ENCODE assay signal across 8 cellular contexts in the genomic region with DNA sequence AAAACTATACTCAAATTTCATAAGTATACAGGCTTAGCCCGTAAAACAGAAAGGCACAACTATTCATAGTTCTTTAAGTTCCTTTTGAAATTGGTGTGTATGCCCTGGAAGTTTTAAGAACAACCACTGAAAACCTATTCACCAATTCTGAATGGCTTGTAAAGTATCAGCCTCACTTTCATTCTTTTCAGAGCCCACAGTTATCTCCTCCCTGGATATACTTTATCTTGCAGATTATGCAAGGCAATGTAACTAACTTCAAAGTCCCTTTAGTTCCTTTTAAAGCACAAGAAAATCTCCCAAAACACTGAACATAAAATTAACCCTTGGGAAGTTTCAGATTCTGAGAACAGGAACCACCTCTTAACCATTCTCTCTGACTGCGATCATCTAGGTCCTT. TPM values are rescaled to one million over a fixed set of nuclear protein-coding genes. Genes with fewer than 3 reads are reported as not detected.
A peak's percentile ranks its signal among the peaks of the same experiment; 100 is the strongest.
DNase-seq lines count a peak whose midpoint lies in the region; ATAC-seq and TF ChIP-seq lines count a peak whose summit lies in the region.

No MANE protein-coding gene starts in this region.

- no peaks in the 10 kb centered on the region for H3K9me3 ChIP-seq in ES-I3 (ENCODE audit: control insufficient read depth, insufficient read depth, low read length)
- no peaks in the 10 kb centered on the region for H3K9me3 ChIP-seq in Peyer's patch
- no peaks in the 10 kb centered on the region for H3K9me3 ChIP-seq in esophagus squamous epithelium

- no peaks in the 10 kb centered on the region for H3K36me3 ChIP-seq in ES-I3 (ENCODE audit: insufficient read depth, low read length)
- H3K36me3 ChIP-seq in Peyer's patch: no peaks in the 10 kb centered on the region
- H3K36me3 ChIP-seq in esophagus squamous epithelium: no peaks in the 10 kb centered on the region

- intact Hi-C loops in esophagus squamous epithelium (cut with DNase I): no loop called here

- H3K4me1 Mint-ChIP-seq in progenitor cell of endocrine pancreas (ENCODE audit: low read depth): peaks cover 43% of the 10 kb centered on the region

- no peaks in the 10 kb centered on the region for H3K27me3 Mint-ChIP-seq in progenitor cell of endocrine pancreas

- TF ChIP-seq POLR2A in Peyer's patch (IDR thresholded peaks at IDR 0.05): no peak
- TF ChIP-seq POLR2A in esophagus squamous epithelium (IDR thresholded peaks at IDR 0.05): no peak

- no peaks in the 10 kb centered on the region for H3K27me3 ChIP-seq in Peyer's patch
- no peaks in the 10 kb centered on the region for H3K27me3 ChIP-seq in esophagus squamous epithelium

- DNase-seq in Peyer's patch (no peak), esophagus squamous epithelium (lab: John Stamatoyannopoulos, UW) (no peak), progenitor cell of endocrine pancreas (ENCODE audit: low spot score, unreplicated experiment) (no peak), amygdala (lab: John Stamatoyannopoulos, UW) (no peak), NCI-H2107 treated with DMSO at 0.1 percent for 48 hours (lab: John Stamatoyannopoulos, UW; ENCODE audit: unreplicated experiment) (no peak)

- TF ChIP-seq CTCF in Peyer's patch (IDR thresholded peaks at IDR 0.05) (no peak), esophagus squamous epithelium (IDR thresholded peaks at IDR 0.05) (no peak), progenitor cell of endocrine pancreas (IDR thresholded peaks at IDR 0.05; ENCODE audit: unreplicated experiment) (no peak)

- no peaks in the 10 kb centered on the region for H3K9me3 Mint-ChIP-seq in progenitor cell of endocrine pancreas (ENCODE audit: low read depth)

- H3K27ac Mint-ChIP-seq in progenitor cell of endocrine pancreas: peak overlapping the region; percentile 95

- H3K4me3 Mint-ChIP-seq in progenitor cell of endocrine pancreas (ENCODE audit: low read depth): peak overlapping the region; percentile 97

- no peak for ATAC-seq in GM18907 (IDR thresholded peaks at IDR 0.05; ENCODE audit: unreplicated experiment)
- no peak for ATAC-seq in GM19351 (IDR thresholded peaks at IDR 0.05; ENCODE audit: unreplicated experiment)

- H3K4me3 ChIP-seq in Peyer's patch: peak overlapping the region; percentile 71 to 99 (median 90)
- H3K4me3 ChIP-seq in esophagus squamous epithelium: peak overlapping the region; percentile 82 to 100 (median 85)

- H3K27ac ChIP-seq in Peyer's patch (peak overlapping the region in 1 of 4 donors; percentile 94), esophagus squamous epithelium (peak overlapping the region in 3 of 4 donors; percentile 88 to 96 (median 95))

- H3K36me3 Mint-ChIP-seq in progenitor cell of endocrine pancreas (ENCODE audit: insufficient read depth): no peaks in the 10 kb centered on the region

- peak overlapping the region; percentile 67 for H3K9ac ChIP-seq in ES-I3 (ENCODE audit: low read depth, low read length)

- H3K4me1 ChIP-seq in ES-I3 (ENCODE audit: insufficient read depth, low read length): peaks cover 29% of the 10 kb centered on the region
- H3K4me1 ChIP-seq in Peyer's patch: peaks cover 0 to 9% (median 5%) of the 10 kb centered on the region in 4 donors
- H3K4me1 ChIP-seq in esophagus squamous epithelium: peaks cover 0 to 69% (median 21%) of the 10 kb centered on the region in 3 donors

- WGBS in esophagus squamous epithelium, 2 donors: 19 to 22% methylated on average over 2 of the region's 2 CpGs

RNA-seq across cellular contexts. Expression of a gene that starts 1.1 kb away (rescaled TPM):
- total RNA-seq in Peyer's patch (10 to 100 TPM; 15.7 to 26.1 (median 24.0) TPM), esophagus squamous epithelium (10 to 100 TPM; 24.8 to 38.4 (median 31.6) TPM), progenitor cell of endocrine pancreas (17.6 and 19.9 TPM in 2 replicates)
